ENCODE assay signal across 18 cellular contexts in the genomic region with DNA sequence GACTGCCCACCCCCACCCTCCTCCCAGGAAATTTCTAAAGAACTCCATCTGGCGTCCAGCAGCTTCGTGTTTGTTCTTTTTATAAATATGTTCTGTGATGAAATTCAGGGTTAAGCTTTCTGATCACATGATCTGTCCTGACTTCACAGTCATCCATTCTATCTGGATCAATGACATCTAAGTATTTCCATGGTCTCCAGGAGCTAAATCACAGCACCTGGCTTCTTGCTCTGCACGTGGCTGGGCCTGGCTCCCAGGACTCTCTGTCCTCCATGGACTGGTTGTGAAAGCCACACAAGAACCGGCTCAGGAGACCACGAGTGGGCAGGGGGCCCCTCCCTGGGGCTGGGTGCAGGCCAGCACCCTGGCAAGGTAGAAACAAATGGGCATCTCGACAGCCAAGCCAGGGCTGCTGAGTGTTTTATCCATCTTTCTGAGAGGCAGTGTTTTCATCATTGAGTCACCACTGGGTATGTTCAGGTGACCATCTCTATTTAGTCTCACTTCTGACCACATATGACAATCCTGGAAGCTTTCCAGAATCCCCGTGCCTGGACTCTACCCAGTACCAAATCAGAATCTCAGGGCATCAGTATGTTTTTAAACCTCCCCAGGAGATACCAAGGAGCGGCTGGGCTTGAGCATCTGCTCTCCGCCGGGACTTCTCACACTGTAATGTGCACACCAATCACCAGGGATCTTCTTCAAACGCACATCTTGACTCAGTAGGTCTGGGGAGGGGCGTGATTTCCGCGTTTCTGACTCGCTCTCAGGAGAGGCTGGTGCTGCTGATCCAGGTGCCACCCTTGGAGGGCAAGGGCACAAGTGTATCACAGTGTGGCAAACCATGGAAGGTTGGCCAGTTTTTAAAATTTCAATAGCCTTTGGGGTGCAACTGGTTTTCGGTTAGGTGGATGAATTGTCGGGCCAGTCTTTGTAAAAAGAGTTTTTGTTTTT.
"Had no signal": no experiment of that assay in that cellular context is flagged by ENCODE, and none has a peak within 500 bp of the region (broad histone marks: within the 10 kb centered on the region; RNA-seq: fewer than 3 reads in every experiment).

No MANE protein-coding gene starts in this region.

- H3K9me3 ChIP-seq: esophagus muscularis mucosa, transverse colon had no signal

- H3K27me3 Mint-ChIP-seq: activated naive CD8-positive, alpha-beta T cell treated with anti-CD3 and anti-CD28 coated beads for 36 hours had no signal

- H3K4me1 ChIP-seq: transverse colon had no signal

- H3K4me1 Mint-ChIP-seq: activated naive CD8-positive, alpha-beta T cell treated with anti-CD3 and anti-CD28 coated beads for 36 hours; stimulated activated effector memory CD8-positive, alpha-beta T cell treated with anti-CD3 and anti-CD28 coated beads, Interleukin-12 subunit alpha, Interleukin-12 subunit beta, amount 100 ng/mL, for 72 hours had no signal

- FAIRE-seq: bronchial epithelial cell had no signal

- H3K4me3 Mint-ChIP-seq: activated CD8-positive, alpha-beta T cell treated with anti-CD3 and anti-CD28 coated beads for 36 hours; activated naive CD8-positive, alpha-beta T cell treated with anti-CD3 and anti-CD28 coated beads for 36 hours; activated T-cell treated with anti-CD3 and anti-CD28 coated beads, Interleukin-2, amount 50 U/mL, for 72 hours; mesothelial cell of epicardium; stimulated activated effector memory CD8-positive, alpha-beta T cell treated with anti-CD3 and anti-CD28 coated beads, Interleukin-12 subunit alpha, Interleukin-12 subunit beta, amount 100 ng/mL, for 72 hours had no signal

- ATAC-seq: activated CD8-positive, alpha-beta T cell treated with anti-CD3 and anti-CD28 coated beads for 36 hours; activated T-cell treated with anti-CD3 and anti-CD28 coated beads, Interleukin-2, amount 50 U/mL, for 72 hours; right cardiac atrium; stimulated activated effector memory CD8-positive, alpha-beta T cell treated with anti-CD3 and anti-CD28 coated beads, Interleukin-12 subunit alpha, Interleukin-12 subunit beta, amount 100 ng/mL, for 72 hours had no signal

- DNase-seq: activated CD4-positive, alpha-beta T cell treated with anti-CD3 and anti-CD28 coated beads for 4 hours; activated CD8-positive, alpha-beta memory T cell treated with anti-CD3 and anti-CD28 coated beads, Interleukin-2, amount 50 U/mL, for 4 hours; activated CD8-positive, alpha-beta T cell treated with anti-CD3 and anti-CD28 coated beads for 36 hours; activated gamma-delta T cell treated with Interleukin-2 at 50 U/mL for 16 hours; activated naive CD8-positive, alpha-beta T cell treated with anti-CD3 and anti-CD28 coated beads for 36 hours; activated T-cell treated with anti-CD3 and anti-CD28 coated beads, Interleukin-2, amount 50 U/mL, for 72 hours; aorta; hippocampal formation; kidney glomerular epithelial cell; right cardiac atrium; substantia nigra; T-helper 1 cell; transverse colon; WERI-Rb-1 had no signal

- H3K27me3 ChIP-seq: esophagus muscularis mucosa, transverse colon had no signal

- H3K9me3 Mint-ChIP-seq: activated CD8-positive, alpha-beta T cell treated with anti-CD3 and anti-CD28 coated beads for 36 hours; activated naive CD8-positive, alpha-beta T cell treated with anti-CD3 and anti-CD28 coated beads for 36 hours; activated T-cell treated with anti-CD3 and anti-CD28 coated beads, Interleukin-2, amount 50 U/mL, for 72 hours; mesothelial cell of epicardium; stimulated activated effector memory CD8-positive, alpha-beta T cell treated with anti-CD3 and anti-CD28 coated beads, Interleukin-12 subunit alpha, Interleukin-12 subunit beta, amount 100 ng/mL, for 72 hours had no signal

- H3K36me3 ChIP-seq: esophagus muscularis mucosa, transverse colon, WERI-Rb-1 had no signal

- H3K27ac ChIP-seq: esophagus muscularis mucosa, transverse colon, WERI-Rb-1 had no signal

- H3K36me3 Mint-ChIP-seq: activated naive CD8-positive, alpha-beta T cell treated with anti-CD3 and anti-CD28 coated beads for 36 hours; mesothelial cell of epicardium; stimulated activated effector memory CD8-positive, alpha-beta T cell treated with anti-CD3 and anti-CD28 coated beads, Interleukin-12 subunit alpha, Interleukin-12 subunit beta, amount 100 ng/mL, for 72 hours had no signal

- H3K4me3 ChIP-seq: esophagus muscularis mucosa, transverse colon had no signal

- H3K27ac Mint-ChIP-seq: activated CD8-positive, alpha-beta T cell treated with anti-CD3 and anti-CD28 coated beads for 36 hours; activated naive CD8-positive, alpha-beta T cell treated with anti-CD3 and anti-CD28 coated beads for 36 hours; activated T-cell treated with anti-CD3 and anti-CD28 coated beads, Interleukin-2, amount 50 U/mL, for 72 hours; mesothelial cell of epicardium; stimulated activated effector memory CD8-positive, alpha-beta T cell treated with anti-CD3 and anti-CD28 coated beads, Interleukin-12 subunit alpha, Interleukin-12 subunit beta, amount 100 ng/mL, for 72 hours had no signal
